In the genomic region with DNA sequence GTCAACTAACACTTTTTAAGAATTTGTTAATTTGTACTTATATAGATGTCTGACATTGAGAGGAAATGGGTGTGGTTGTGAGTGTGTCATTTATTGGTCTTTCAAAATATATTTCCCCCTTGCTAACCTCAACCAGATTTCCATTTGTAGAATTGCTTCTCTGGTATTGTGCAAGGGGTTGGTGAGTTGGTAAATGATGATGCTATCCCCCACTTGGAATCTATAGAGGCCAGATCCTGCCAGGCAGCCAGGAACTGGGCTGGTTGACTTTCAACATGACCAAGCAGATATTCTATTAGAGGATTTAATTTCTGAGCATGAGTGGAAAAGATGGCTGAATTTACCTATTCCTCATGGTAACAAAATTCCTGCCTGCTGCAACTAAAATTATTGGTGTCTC, we compare ENCODE assay signal across 20 cellular contexts.
DNase-seq lines count a peak whose midpoint lies in the region; ATAC-seq and TF ChIP-seq lines count a peak whose summit lies in the region.
"Had no signal": no experiment of that assay in that cellular context is flagged by ENCODE, and none has a peak within 500 bp of the region (broad histone marks: within the 10 kb centered on the region; RNA-seq: fewer than 3 reads in every experiment).

No MANE protein-coding gene starts in this region.

- H3K36me3 ChIP-seq in RWPE2 (ENCODE audit: low read depth): no peaks in the 10 kb centered on the region
- H3K36me3 ChIP-seq in CD8-positive, alpha-beta memory T cell (ENCODE audit: insufficient read depth, low read length): no peaks in the 10 kb centered on the region

- CTCF ChIA-PET in CD8-positive, alpha-beta memory T cell (lab: Charles Lee): no interaction called here

- H3K9me3 Mint-ChIP-seq in activated CD4-positive, alpha-beta T cell treated with anti-CD3 and anti-CD28 coated beads, Interleukin-2, amount 10 ng/mL, durations not matched to agents 24 days and 14 days: no peaks in the 10 kb centered on the region
- H3K9me3 Mint-ChIP-seq in CD8-positive, alpha-beta memory T cell: no peaks in the 10 kb centered on the region

- no peaks in the 10 kb centered on the region for H3K27me3 Mint-ChIP-seq in activated CD4-positive, alpha-beta T cell treated with anti-CD3 and anti-CD28 coated beads, Interleukin-2, amount 10 ng/mL, durations not matched to agents 24 days and 14 days
- H3K27me3 Mint-ChIP-seq in CD8-positive, alpha-beta memory T cell: peaks cover 0 to 3% of the 10 kb centered on the region in 2 donors

- H3K36me3 Mint-ChIP-seq in activated CD4-positive, alpha-beta T cell treated with anti-CD3 and anti-CD28 coated beads, Interleukin-2, amount 10 ng/mL, durations not matched to agents 24 days and 14 days (ENCODE audit: low read depth): no peaks in the 10 kb centered on the region
- no peaks in the 10 kb centered on the region for H3K36me3 Mint-ChIP-seq in CD8-positive, alpha-beta memory T cell
- H3K36me3 Mint-ChIP-seq: CD8-positive, alpha-beta T cell had no signal

- DNase-seq in AG09309 (ENCODE audit: low read depth) (peak; percentile 25), HS-5 (ENCODE audit: low read depth) (peak; percentile 77), RWPE2 (ENCODE audit: low spot score) (no peak), fibroblast of mammary gland (ENCODE audit: low read depth) (peak; percentile 23), NCI-H2107 (lab: John Stamatoyannopoulos, UW) (no peak)
- DNase-seq in activated CD4-positive, alpha-beta T cell treated with anti-CD3 and anti-CD28 coated beads, Interleukin-2, amount 10 ng/mL, durations not matched to agents 24 days and 14 days: no peak
- no peak for DNase-seq in CD8-positive, alpha-beta memory T cell
- DNase-seq: CD8-positive, alpha-beta T cell; GF-D8; GOT3; MM.1S; NCI-H1436; NCI-H2081; NCI-H226; NCI-H526 treated with DMSO at 0.1 percent for 48 hours; NK-92 treated with Interleukin-12 subunit alpha and Interleukin-12 subunit beta, amount 100 ng/mL, for 24 hours; SHP77 treated with DMSO at 0.1 percent for 48 hours had no signal

- ATAC-seq in RWPE2 (ENCODE audit: low read depth): peak; percentile 64
- ATAC-seq: CD8-positive, alpha-beta T cell; HepG2; Panc1 had no signal

- intact Hi-C loops in activated CD4-positive, alpha-beta T cell treated with anti-CD3 and anti-CD28 coated beads, Interleukin-2, amount 10 ng/mL, durations not matched to agents 24 days and 14 days (cut with micrococcal nuclease): no loop called here

- POLR2A ChIA-PET in CD8-positive, alpha-beta memory T cell (lab: Charles Lee): no interaction called here

- no peak for TF ChIP-seq CTCF in AG09309 (IDR thresholded peaks at IDR 0.05; ENCODE audit: control insufficient read depth, insufficient read depth, low read depth, low read length, missing control alignments)
- no peak for TF ChIP-seq CTCF in RWPE2 (IDR thresholded peaks at IDR 0.05; ENCODE audit: poor library complexity, severe bottlenecking)
- no peak for TF ChIP-seq CTCF in fibroblast of mammary gland (conservative IDR thresholded peaks at IDR 0.05; ENCODE audit: control insufficient read depth, insufficient read depth, low read depth, low read length)

- H3K27ac ChIP-seq in RWPE2 (ENCODE audit: poor library complexity, severe bottlenecking): peak overlapping the region; percentile 67
- no peak overlapping the region for H3K27ac ChIP-seq in CD8-positive, alpha-beta memory T cell (ENCODE audit: low read depth, low read length)

- H3K4me1 Mint-ChIP-seq in activated CD4-positive, alpha-beta T cell treated with anti-CD3 and anti-CD28 coated beads, Interleukin-2, amount 10 ng/mL, durations not matched to agents 24 days and 14 days: no peaks in the 10 kb centered on the region
- no peaks in the 10 kb centered on the region for H3K4me1 Mint-ChIP-seq in CD8-positive, alpha-beta memory T cell
- H3K4me1 Mint-ChIP-seq: B cell had no signal

- no peaks in the 10 kb centered on the region for H3K27me3 ChIP-seq in RWPE2 (ENCODE audit: insufficient read depth, poor library complexity, severe bottlenecking)
- H3K27me3 ChIP-seq in CD8-positive, alpha-beta memory T cell (ENCODE audit: insufficient read depth, low read length, poor library complexity, severe bottlenecking): no peaks in the 10 kb centered on the region

- peaks cover 34% of the 10 kb centered on the region for H3K4me1 ChIP-seq in RWPE2 (ENCODE audit: insufficient read depth, poor library complexity, severe bottlenecking)
- no peaks in the 10 kb centered on the region for H3K4me1 ChIP-seq in CD8-positive, alpha-beta memory T cell (ENCODE audit: insufficient read depth, low read length)

- H3K27ac Mint-ChIP-seq in activated CD4-positive, alpha-beta T cell treated with anti-CD3 and anti-CD28 coated beads, Interleukin-2, amount 10 ng/mL, durations not matched to agents 24 days and 14 days: no peak overlapping the region
- no peak overlapping the region for H3K27ac Mint-ChIP-seq in CD8-positive, alpha-beta memory T cell
- H3K27ac Mint-ChIP-seq: B cell; CD8-positive, alpha-beta T cell had no signal

- no peak overlapping the region for H3K4me3 Mint-ChIP-seq in activated CD4-positive, alpha-beta T cell treated with anti-CD3 and anti-CD28 coated beads, Interleukin-2, amount 10 ng/mL, durations not matched to agents 24 days and 14 days
- no peak overlapping the region for H3K4me3 Mint-ChIP-seq in CD8-positive, alpha-beta memory T cell
- H3K4me3 Mint-ChIP-seq: B cell; CD8-positive, alpha-beta T cell had no signal

- H3K9me3 ChIP-seq in RWPE2 (ENCODE audit: severe bottlenecking): no peaks in the 10 kb centered on the region
- H3K9me3 ChIP-seq in CD8-positive, alpha-beta memory T cell (ENCODE audit: low read length): no peaks in the 10 kb centered on the region

- H3K4me3 ChIP-seq in AG09309 (ENCODE audit: control insufficient read depth, low read depth, low read length) (no peak overlapping the region), RWPE2 (ENCODE audit: severe bottlenecking) (no peak overlapping the region), fibroblast of mammary gland (ENCODE audit: control insufficient read depth, low read depth, low read length) (no peak overlapping the region)
- H3K4me3 ChIP-seq in CD8-positive, alpha-beta memory T cell (ENCODE audit: low read length): no peak overlapping the region

Comparison
In these comparisons a context has a peak if more than half of its experiments do, and no peak if none do; other contexts are left out.
1. DNase-seq: peak in AG09309 (single experiment), HS-5 (single experiment) and fibroblast of mammary gland (single experiment); none in RWPE2 (single experiment), NCI-H2107 (single experiment), activated CD4-positive, alpha-beta T cell treated with anti-CD3 and anti-CD28 coated beads, Interleukin-2, amount 10 ng/mL, durations not matched to agents 24 days and 14 days (single experiment) and CD8-positive, alpha-beta memory T cell (0 of 5).